Comparison of ENCODE assay signal across 1 cellular context in the genomic region with DNA sequence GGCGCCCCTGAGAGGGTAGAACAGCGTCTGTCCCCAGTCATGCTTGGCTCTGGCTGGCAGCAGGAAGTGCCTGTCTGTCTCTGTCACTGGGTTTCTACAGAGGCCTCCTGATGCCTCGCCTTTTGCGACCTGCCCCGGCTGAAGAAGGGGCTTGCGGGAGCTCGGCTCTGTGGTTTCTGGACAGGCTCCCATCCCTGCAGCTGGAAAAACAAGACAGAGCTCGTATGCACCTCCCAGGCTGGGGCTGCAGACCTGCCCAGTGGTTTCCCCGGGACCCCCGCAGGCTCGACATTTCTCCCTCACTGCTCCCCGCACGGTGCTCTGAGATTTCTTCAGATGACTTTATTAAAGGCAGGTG.
TF ChIP-seq lines count a peak whose summit lies in the region.

No MANE protein-coding gene starts in this region.

TF ChIP-seq in GM23338, 12 proteins besides CTCF, POLR2A, EP300 and RAD21 (continued from another document):
- TF ChIP-seq, protein P1, sequence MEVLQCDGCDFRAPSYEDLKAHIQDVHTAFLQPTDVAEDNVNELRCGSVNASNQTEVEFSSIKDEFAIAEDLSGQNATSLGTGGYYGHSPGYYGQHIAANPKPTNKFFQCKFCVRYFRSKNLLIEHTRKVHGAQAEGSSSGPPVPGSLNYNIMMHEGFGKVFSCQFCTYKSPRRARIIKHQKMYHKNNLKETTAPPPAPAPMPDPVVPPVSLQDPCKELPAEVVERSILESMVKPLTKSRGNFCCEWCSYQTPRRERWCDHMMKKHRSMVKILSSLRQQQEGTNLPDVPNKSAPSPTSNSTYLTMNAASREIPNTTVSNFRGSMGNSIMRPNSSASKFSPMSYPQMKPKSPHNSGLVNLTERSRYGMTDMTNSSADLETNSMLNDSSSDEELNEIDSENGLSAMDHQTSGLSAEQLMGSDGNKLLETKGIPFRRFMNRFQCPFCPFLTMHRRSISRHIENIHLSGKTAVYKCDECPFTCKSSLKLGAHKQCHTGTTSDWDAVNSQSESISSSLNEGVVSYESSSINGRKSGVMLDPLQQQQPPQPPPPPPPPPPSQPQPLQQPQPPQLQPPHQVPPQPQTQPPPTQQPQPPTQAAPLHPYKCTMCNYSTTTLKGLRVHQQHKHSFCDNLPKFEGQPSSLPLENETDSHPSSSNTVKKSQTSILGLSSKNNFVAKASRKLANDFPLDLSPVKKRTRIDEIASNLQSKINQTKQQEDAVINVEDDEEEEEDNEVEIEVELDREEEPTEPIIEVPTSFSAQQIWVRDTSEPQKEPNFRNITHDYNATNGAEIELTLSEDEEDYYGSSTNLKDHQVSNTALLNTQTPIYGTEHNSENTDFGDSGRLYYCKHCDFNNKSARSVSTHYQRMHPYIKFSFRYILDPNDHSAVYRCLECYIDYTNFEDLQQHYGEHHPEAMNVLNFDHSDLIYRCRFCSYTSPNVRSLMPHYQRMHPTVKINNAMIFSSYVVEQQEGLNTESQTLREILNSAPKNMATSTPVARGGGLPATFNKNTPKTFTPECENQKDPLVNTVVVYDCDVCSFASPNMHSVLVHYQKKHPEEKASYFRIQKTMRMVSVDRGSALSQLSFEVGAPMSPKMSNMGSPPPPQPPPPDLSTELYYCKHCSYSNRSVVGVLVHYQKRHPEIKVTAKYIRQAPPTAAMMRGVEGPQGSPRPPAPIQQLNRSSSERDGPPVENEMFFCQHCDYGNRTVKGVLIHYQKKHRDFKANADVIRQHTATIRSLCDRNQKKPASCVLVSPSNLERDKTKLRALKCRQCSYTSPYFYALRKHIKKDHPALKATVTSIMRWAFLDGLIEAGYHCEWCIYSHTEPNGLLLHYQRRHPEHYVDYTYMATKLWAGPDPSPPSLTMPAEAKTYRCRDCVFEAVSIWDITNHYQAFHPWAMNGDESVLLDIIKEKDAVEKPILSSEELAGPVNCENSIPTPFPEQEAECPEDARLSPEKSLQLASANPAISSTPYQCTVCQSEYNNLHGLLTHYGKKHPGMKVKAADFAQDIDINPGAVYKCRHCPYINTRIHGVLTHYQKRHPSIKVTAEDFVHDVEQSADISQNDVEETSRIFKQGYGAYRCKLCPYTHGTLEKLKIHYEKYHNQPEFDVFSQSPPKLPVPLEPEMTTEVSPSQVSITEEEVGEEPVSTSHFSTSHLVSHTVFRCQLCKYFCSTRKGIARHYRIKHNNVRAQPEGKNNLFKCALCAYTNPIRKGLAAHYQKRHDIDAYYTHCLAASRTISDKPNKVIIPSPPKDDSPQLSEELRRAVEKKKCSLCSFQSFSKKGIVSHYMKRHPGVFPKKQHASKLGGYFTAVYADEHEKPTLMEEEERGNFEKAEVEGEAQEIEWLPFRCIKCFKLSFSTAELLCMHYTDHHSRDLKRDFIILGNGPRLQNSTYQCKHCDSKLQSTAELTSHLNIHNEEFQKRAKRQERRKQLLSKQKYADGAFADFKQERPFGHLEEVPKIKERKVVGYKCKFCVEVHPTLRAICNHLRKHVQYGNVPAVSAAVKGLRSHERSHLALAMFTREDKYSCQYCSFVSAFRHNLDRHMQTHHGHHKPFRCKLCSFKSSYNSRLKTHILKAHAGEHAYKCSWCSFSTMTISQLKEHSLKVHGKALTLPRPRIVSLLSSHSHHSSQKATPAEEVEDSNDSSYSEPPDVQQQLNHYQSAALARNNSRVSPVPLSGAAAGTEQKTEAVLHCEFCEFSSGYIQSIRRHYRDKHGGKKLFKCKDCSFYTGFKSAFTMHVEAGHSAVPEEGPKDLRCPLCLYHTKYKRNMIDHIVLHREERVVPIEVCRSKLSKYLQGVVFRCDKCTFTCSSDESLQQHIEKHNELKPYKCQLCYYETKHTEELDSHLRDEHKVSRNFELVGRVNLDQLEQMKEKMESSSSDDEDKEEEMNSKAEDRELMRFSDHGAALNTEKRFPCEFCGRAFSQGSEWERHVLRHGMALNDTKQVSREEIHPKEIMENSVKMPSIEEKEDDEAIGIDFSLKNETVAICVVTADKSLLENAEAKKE (CRISPR knock-in tag; IDR thresholded peaks at IDR 0.05): no peak
- TF ChIP-seq, protein P2, sequence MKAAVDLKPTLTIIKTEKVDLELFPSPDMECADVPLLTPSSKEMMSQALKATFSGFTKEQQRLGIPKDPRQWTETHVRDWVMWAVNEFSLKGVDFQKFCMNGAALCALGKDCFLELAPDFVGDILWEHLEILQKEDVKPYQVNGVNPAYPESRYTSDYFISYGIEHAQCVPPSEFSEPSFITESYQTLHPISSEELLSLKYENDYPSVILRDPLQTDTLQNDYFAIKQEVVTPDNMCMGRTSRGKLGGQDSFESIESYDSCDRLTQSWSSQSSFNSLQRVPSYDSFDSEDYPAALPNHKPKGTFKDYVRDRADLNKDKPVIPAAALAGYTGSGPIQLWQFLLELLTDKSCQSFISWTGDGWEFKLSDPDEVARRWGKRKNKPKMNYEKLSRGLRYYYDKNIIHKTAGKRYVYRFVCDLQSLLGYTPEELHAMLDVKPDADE (IDR thresholded peaks at IDR 0.05): no peak
- TF ChIP-seq NANOG (IDR thresholded peaks at IDR 0.05; ENCODE audit: borderline replicate concordance) (no peak), JUNB (IDR thresholded peaks at IDR 0.05; ENCODE audit: unreplicated experiment) (no peak), ZNF331 (CRISPR knock-in tag; IDR thresholded peaks at IDR 0.05; ENCODE audit: low read depth) (no peak), EZH2phosphoT487 (IDR thresholded peaks at IDR 0.05; ENCODE audit: unreplicated experiment) (no peak), CREB1 (CRISPR knock-in tag; IDR thresholded peaks at IDR 0.05; ENCODE audit: low read depth) (no peak), POLR2AphosphoS5 (IDR thresholded peaks at IDR 0.05; ENCODE audit: low read depth) (no peak)
